ENCODE assay signal across 1 cellular context in the genomic region with DNA sequence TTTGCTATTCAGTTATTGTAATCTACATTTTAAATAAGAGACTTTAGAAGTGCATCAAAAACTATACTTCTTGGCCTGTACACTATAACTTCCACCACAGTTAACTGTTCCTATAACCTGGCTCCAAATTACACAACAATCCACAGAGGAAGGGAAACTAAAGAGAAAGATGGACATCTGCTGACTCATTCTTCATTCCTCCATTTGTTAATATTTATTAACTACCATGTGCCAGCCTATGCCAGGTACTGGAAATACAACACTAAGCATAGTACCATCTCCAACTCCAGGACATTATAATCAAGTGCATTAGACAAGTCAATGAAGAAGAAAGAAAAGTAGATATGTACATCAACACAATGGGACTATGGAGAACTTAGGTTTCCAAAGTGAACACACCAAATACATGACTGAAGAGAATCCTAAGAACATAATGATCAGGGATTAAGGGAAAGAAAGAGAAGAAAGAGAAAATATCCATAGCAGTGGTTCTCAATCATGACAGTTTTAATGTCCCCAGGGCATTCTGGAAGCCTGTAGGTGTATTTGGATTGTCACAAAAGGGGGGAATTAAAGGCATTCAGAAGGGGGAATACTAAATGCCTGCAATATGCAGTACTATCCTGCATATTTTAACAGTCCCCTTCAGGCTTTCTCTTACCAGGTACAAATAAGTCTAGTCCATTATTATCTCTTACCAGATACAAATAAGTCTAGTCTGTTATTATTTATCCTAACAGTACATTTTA.
TF ChIP-seq lines count a peak whose summit lies in the region.

No MANE protein-coding gene starts in this region.

TF ChIP-seq in K562, 482 proteins besides CTCF, POLR2A, EP300 and RAD21 (continued from another document):
- TF ChIP-seq TSHZ1 (CRISPR knock-in tag; IDR thresholded peaks at IDR 0.05): no peak
- TF ChIP-seq, protein P1, sequence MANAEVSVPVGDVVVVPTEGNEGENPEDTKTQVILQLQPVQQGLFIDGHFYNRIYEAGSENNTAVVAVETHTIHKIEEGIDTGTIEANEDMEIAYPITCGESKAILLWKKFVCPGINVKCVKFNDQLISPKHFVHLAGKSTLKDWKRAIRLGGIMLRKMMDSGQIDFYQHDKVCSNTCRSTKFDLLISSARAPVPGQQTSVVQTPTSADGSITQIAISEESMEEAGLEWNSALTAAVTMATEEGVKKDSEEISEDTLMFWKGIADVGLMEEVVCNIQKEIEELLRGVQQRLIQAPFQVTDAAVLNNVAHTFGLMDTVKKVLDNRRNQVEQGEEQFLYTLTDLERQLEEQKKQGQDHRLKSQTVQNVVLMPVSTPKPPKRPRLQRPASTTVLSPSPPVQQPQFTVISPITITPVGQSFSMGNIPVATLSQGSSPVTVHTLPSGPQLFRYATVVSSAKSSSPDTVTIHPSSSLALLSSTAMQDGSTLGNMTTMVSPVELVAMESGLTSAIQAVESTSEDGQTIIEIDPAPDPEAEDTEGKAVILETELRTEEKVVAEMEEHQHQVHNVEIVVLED (CRISPR knock-in tag; IDR thresholded peaks at IDR 0.05): no peak
- no peak for TF ChIP-seq SP1 (CRISPR knock-in tag; IDR thresholded peaks at IDR 0.05)
- TF ChIP-seq EWSR1 (IDR thresholded peaks at IDR 0.05; ENCODE audit: borderline replicate concordance, low read depth, partially characterized antibody): no peak
- TF ChIP-seq MEIS2 (IDR thresholded peaks at IDR 0.05; ENCODE audit: partially characterized antibody): no peak
- 0 out of 2 replicates have a peak, but pooled peaks have one; percentile 15 for TF ChIP-seq ZNF592 (IDR thresholded peaks at IDR 0.05)
- peak; percentile 54; the same call in 1 of the 2 replicates for TF ChIP-seq NFE2 (IDR thresholded peaks at IDR 0.05; ENCODE audit: low read depth)
- TF ChIP-seq BCL6 (CRISPR knock-in tag; IDR thresholded peaks at IDR 0.05): no peak
- TF ChIP-seq CBX8 (IDR thresholded peaks at IDR 0.05; ENCODE audit: borderline replicate concordance, extremely low read depth, low read depth, low read length, poor library complexity, severe bottlenecking): no peak
- peak; percentile 39; the same call in 1 of the 2 replicates for TF ChIP-seq MAFG (tag; conservative IDR thresholded peaks at IDR 0.05)
- TF ChIP-seq C11orf30 (IDR thresholded peaks at IDR 0.05; ENCODE audit: low read depth): peak; percentile 20; the same call in 1 of the 2 replicates
- peak; percentile 33 for TF ChIP-seq ZNF316 (IDR thresholded peaks at IDR 0.05)
